In the genomic region with DNA sequence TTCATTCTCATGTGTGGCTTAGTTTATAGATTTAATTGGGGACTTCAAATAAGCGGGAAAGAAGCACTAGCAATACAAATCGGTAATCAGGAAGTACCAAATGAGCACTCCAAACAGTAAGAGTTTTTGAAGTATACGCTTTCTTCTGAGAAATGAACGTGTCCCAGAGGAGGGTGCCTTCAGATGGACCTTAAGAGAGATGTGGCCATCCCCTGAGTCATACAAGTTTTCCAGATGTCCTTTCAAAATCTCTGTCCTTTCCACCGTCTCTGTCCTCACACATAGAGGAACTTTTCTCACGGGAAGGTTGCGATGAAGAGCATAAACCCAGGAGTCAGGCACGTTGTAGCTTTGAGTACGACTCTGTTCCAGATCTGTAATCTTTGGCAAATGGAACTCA, we compare ENCODE assay signal across 1 cellular context.
TF ChIP-seq lines count a peak whose summit lies in the region.

No MANE protein-coding gene starts in this region.

TF ChIP-seq in SK-N-SH treated with all-trans-retinoic acid at 6 μM for 48 hours, 23 proteins besides CTCF, POLR2A, EP300 and RAD21 (continued from another document):
- TF ChIP-seq, protein P1, sequence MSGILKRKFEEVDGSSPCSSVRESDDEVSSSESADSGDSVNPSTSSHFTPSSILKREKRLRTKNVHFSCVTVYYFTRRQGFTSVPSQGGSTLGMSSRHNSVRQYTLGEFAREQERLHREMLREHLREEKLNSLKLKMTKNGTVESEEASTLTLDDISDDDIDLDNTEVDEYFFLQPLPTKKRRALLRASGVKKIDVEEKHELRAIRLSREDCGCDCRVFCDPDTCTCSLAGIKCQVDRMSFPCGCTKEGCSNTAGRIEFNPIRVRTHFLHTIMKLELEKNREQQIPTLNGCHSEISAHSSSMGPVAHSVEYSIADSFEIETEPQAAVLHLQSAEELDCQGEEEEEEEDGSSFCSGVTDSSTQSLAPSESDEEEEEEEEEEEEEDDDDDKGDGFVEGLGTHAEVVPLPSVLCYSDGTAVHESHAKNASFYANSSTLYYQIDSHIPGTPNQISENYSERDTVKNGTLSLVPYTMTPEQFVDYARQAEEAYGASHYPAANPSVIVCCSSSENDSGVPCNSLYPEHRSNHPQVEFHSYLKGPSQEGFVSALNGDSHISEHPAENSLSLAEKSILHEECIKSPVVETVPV (CRISPR knock-in tag; IDR thresholded peaks at IDR 0.05): no peak
- TF ChIP-seq TOX (CRISPR knock-in tag; IDR thresholded peaks at IDR 0.05; ENCODE audit: borderline replicate concordance) (no peak), ZFP3 (CRISPR knock-in tag; IDR thresholded peaks at IDR 0.05) (no peak)
- TF ChIP-seq, protein P2, sequence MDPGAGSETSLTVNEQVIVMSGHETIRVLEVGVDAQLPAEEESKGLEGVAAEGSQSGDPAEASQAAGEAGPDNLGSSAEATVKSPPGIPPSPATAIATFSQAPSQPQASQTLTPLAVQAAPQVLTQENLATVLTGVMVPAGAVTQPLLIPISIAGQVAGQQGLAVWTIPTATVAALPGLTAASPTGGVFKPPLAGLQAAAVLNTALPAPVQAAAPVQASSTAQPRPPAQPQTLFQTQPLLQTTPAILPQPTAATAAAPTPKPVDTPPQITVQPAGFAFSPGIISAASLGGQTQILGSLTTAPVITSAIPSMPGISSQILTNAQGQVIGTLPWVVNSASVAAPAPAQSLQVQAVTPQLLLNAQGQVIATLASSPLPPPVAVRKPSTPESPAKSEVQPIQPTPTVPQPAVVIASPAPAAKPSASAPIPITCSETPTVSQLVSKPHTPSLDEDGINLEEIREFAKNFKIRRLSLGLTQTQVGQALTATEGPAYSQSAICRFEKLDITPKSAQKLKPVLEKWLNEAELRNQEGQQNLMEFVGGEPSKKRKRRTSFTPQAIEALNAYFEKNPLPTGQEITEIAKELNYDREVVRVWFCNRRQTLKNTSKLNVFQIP (CRISPR knock-in tag; IDR thresholded peaks at IDR 0.05; ENCODE audit: borderline replicate concordance, low read depth): no peak
